35 cellular contexts compared by ENCODE assay signal in the genomic region with DNA sequence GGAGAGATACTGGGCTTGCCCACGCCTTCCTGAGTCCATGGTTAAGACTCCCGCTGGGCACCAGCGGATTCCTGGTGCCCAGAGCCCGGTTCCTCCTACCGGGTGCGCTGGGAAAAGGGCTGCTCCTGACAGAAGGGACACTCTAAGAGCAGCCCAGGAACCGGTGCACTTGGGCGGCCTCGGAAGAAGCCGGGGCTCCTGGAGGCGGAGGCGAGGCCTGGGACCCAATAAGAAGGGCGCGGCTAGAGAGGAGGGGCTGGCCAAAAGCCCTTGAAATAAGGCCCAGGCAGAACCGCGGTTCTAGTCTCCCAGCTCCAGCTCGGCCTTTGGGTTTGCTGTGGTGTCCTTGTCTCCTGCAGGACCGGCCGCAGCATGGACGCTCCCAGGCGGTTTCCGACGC. TPM values are rescaled to one million over a fixed set of nuclear protein-coding genes. Genes with fewer than 3 reads are reported as not detected.
"Had no signal": no experiment of that assay in that cellular context is flagged by ENCODE, and none has a peak within 500 bp of the region (broad histone marks: within the 10 kb centered on the region; RNA-seq: fewer than 3 reads in every experiment).

A gene with protein sequence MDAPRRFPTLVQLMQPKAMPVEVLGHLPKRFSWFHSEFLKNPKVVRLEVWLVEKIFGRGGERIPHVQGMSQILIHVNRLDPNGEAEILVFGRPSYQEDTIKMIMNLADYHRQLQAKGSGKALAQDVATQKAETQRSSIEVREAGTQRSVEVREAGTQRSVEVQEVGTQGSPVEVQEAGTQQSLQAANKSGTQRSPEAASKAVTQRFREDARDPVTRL (plus strand): TSS at position 301 of the 400 bp plus-strand sequence. CDS start 72 bp downstream, at position 373.

- H3K79me2 ChIP-seq: parathyroid adenoma had no signal

- ATAC-seq: esophagus mucosa; gastrocnemius medialis; left lobe of liver; naive thymus-derived CD8-positive, alpha-beta T cell; right cardiac atrium; stimulated activated effector memory CD8-positive, alpha-beta T cell treated with anti-CD3 and anti-CD28 coated beads, Interleukin-12 subunit alpha, Interleukin-12 subunit beta, amount 100 ng/mL, for 72 hours had no signal

- H3K4me1 Mint-ChIP-seq: naive thymus-derived CD8-positive, alpha-beta T cell; nephron progenitor cell; stimulated activated effector memory CD8-positive, alpha-beta T cell treated with anti-CD3 and anti-CD28 coated beads, Interleukin-12 subunit alpha, Interleukin-12 subunit beta, amount 100 ng/mL, for 72 hours had no signal

- H3K4me1 ChIP-seq: gastrocnemius medialis, parathyroid adenoma, prostate gland, sigmoid colon, stomach, thyroid gland, vagina had no signal

- H3K27me3 ChIP-seq: dorsolateral prefrontal cortex, gastrocnemius medialis, neutrophil, sigmoid colon, stomach, thyroid gland, vagina had no signal

- H3K9me3 Mint-ChIP-seq: naive thymus-derived CD8-positive, alpha-beta T cell; stimulated activated effector memory CD8-positive, alpha-beta T cell treated with anti-CD3 and anti-CD28 coated beads, Interleukin-12 subunit alpha, Interleukin-12 subunit beta, amount 100 ng/mL, for 72 hours had no signal

- H2AFZ ChIP-seq: parathyroid adenoma had no signal

- H3K27ac ChIP-seq: dorsolateral prefrontal cortex, epithelial cell of prostate, gastrocnemius medialis, neutrophil, parathyroid adenoma, prostate gland, sigmoid colon, stomach, thyroid gland, vagina had no signal

- DNase-seq: cortex of kidney; dorsolateral prefrontal cortex; effector CD4-positive, alpha-beta T cell; foreskin fibroblast; gastrocnemius medialis; head of caudate nucleus; mesendoderm; naive thymus-derived CD8-positive, alpha-beta T cell; nephron progenitor cell; right cardiac atrium; sigmoid colon; stimulated activated CD4-positive, alpha-beta T cell treated with anti-CD3 and anti-CD28 coated beads, Interleukin-2, amount 100 ng/mL, for 24 hours; stimulated activated CD4-positive, alpha-beta T cell treated with anti-CD3 and anti-CD28 coated beads, Interleukin-4, amount 100 ng/mL, for 24 hours; stimulated activated naive CD4-positive, alpha-beta T cell treated with Interleukin-2 at 50 U/mL for 16 hours; stomach; thyroid gland; trophoblast cell had no signal

- H3K36me3 ChIP-seq: gastrocnemius medialis, neutrophil, prostate gland, sigmoid colon, stomach, thyroid gland, vagina had no signal

- H3K36me3 Mint-ChIP-seq: naive thymus-derived CD8-positive, alpha-beta T cell; stimulated activated effector memory CD8-positive, alpha-beta T cell treated with anti-CD3 and anti-CD28 coated beads, Interleukin-12 subunit alpha, Interleukin-12 subunit beta, amount 100 ng/mL, for 72 hours had no signal

- H3K4me3 ChIP-seq: dorsolateral prefrontal cortex, gastrocnemius medialis, prostate gland, sigmoid colon, stomach, thyroid gland, vagina had no signal

- H3K9me3 ChIP-seq: gastrocnemius medialis, neutrophil, prostate gland, sigmoid colon, stomach, thyroid gland, vagina had no signal

- H3K4me3 Mint-ChIP-seq: naive thymus-derived CD8-positive, alpha-beta T cell; nephron progenitor cell; stimulated activated effector memory CD8-positive, alpha-beta T cell treated with anti-CD3 and anti-CD28 coated beads, Interleukin-12 subunit alpha, Interleukin-12 subunit beta, amount 100 ng/mL, for 72 hours had no signal

- H3K9ac ChIP-seq: parathyroid adenoma had no signal

- H3K27ac Mint-ChIP-seq: nephron progenitor cell; stimulated activated effector memory CD8-positive, alpha-beta T cell treated with anti-CD3 and anti-CD28 coated beads, Interleukin-12 subunit alpha, Interleukin-12 subunit beta, amount 100 ng/mL, for 72 hours had no signal

- FAIRE-seq: keratinocyte had no signal

RNA-seq across cellular contexts. Expression of the gene that starts here (rescaled TPM):
- total RNA-seq: esophagus mucosa; gastrocnemius medialis; glomerular endothelial cell; left lobe of liver; liver; lung microvascular endothelial cell; myocyte; naive thymus-derived CD8-positive, alpha-beta T cell; omental fat pad; prostate gland; renal cortical epithelial cell; right cardiac atrium; sigmoid colon; skeletal muscle tissue; stomach; subcutaneous adipose tissue; thyroid gland; ureter; vagina had no signal
- polyA plus RNA-seq: keratinocyte; liver; naive thymus-derived CD8-positive, alpha-beta T cell; right cardiac atrium; sigmoid colon; stomach had no signal
